11 cellular contexts compared by ENCODE assay signal in the genomic region with DNA sequence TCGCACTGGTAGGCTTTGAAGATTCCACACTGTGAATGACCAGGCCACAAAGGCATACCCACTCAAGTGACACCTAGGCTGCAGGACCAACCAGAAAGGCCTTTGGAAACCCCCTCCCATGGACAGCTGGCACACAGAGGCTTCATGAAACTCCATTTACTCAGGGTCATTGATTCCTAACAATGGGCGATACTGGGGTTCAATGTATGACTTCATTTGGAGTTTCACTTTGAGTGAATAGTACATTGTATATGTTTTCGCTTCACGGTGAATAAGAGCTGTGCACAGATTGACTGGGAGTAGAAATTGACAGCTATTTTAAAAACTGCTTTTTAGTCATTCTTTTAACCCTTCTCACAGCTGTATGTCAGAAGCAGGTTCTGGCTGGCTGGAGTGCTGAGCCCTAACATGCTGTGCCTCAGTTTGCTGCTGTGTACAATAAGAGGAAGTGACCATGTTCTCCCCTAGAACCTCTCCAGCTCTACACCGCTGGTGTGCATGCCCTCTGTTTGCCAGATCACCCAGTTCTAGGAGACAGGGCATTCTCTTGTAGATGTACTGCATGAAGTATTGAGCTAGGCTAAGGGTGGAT. TPM values are rescaled to one million over a fixed set of nuclear protein-coding genes. Genes with fewer than 3 reads are reported as not detected.
A peak's percentile ranks its signal among the peaks of the same experiment; 100 is the strongest.
DNase-seq lines count a peak whose midpoint lies in the region; ATAC-seq lines count a peak whose summit lies in the region.
"Had no signal": no experiment of that assay in that cellular context is flagged by ENCODE, and none has a peak within 500 bp of the region (broad histone marks: within the 10 kb centered on the region; RNA-seq: fewer than 3 reads in every experiment).

No MANE protein-coding gene starts in this region.

- H3K9me3 Mint-ChIP-seq in activated naive CD8-positive, alpha-beta T cell (ENCODE audit: low read depth) = peaks cover 14% of the 10 kb centered on the region
- peaks cover 14% of the 10 kb centered on the region for H3K9me3 Mint-ChIP-seq in activated naive CD8-positive, alpha-beta T cell treated with anti-CD3 and anti-CD28 coated beads for 36 hours
- H3K9me3 Mint-ChIP-seq in stimulated activated naive CD8-positive, alpha-beta T cell treated with anti-CD3 and anti-CD28 coated beads, Interleukin-15, amount 100 ng/mL, for 72 hours = peaks cover 16 to 30% of the 10 kb centered on the region in 2 donors

- H3K27ac Mint-ChIP-seq in activated naive CD8-positive, alpha-beta T cell = peak overlapping the region; percentile 81
- no peak overlapping the region for H3K27ac Mint-ChIP-seq in activated naive CD8-positive, alpha-beta T cell treated with anti-CD3 and anti-CD28 coated beads for 36 hours
- no peak overlapping the region for H3K27ac Mint-ChIP-seq in stimulated activated naive CD8-positive, alpha-beta T cell treated with anti-CD3 and anti-CD28 coated beads, Interleukin-15, amount 100 ng/mL, for 72 hours

- ATAC-seq in GM21723 (IDR thresholded peaks at IDR 0.05; ENCODE audit: unreplicated experiment) (peak; percentile 83), HG03354 (IDR thresholded peaks at IDR 0.05; ENCODE audit: poor library complexity, severe bottlenecking, unreplicated experiment) (peak; percentile 83)
- ATAC-seq in stimulated activated naive CD8-positive, alpha-beta T cell treated with anti-CD3 and anti-CD28 coated beads, Interleukin-15, amount 100 ng/mL, for 72 hours = peak; percentile 61

- no peak for DNase-seq in activated naive CD8-positive, alpha-beta T cell treated with anti-CD3 and anti-CD28 coated beads for 36 hours
- DNase-seq in stimulated activated naive CD8-positive, alpha-beta T cell treated with anti-CD3 and anti-CD28 coated beads, Interleukin-15, amount 100 ng/mL, for 72 hours = no peak
- DNase-seq in substantia nigra (lab: John Stamatoyannopoulos, UW) = no peak
- DNase-seq in occipital lobe (lab: John Stamatoyannopoulos, UW) = no peak
- no peak for DNase-seq in NCI-H1417 treated with DMSO at 0.1 percent for 48 hours (lab: John Stamatoyannopoulos, UW)
- DNase-seq: NCI-H69 had no signal

- H3K27me3 Mint-ChIP-seq in activated naive CD8-positive, alpha-beta T cell = no peaks in the 10 kb centered on the region
- H3K27me3 Mint-ChIP-seq in activated naive CD8-positive, alpha-beta T cell treated with anti-CD3 and anti-CD28 coated beads for 36 hours = no peaks in the 10 kb centered on the region
- H3K27me3 Mint-ChIP-seq in stimulated activated naive CD8-positive, alpha-beta T cell treated with anti-CD3 and anti-CD28 coated beads, Interleukin-15, amount 100 ng/mL, for 72 hours = no peaks in the 10 kb centered on the region

- peaks cover 13% of the 10 kb centered on the region for H3K36me3 Mint-ChIP-seq in activated naive CD8-positive, alpha-beta T cell
- H3K36me3 Mint-ChIP-seq in activated naive CD8-positive, alpha-beta T cell treated with anti-CD3 and anti-CD28 coated beads for 36 hours = no peaks in the 10 kb centered on the region

- H3K4me1 Mint-ChIP-seq in activated naive CD8-positive, alpha-beta T cell (ENCODE audit: low read depth) = peaks cover 46% of the 10 kb centered on the region
- H3K4me1 Mint-ChIP-seq in activated naive CD8-positive, alpha-beta T cell treated with anti-CD3 and anti-CD28 coated beads for 36 hours = peaks cover 32% of the 10 kb centered on the region
- peaks cover 42% of the 10 kb centered on the region for H3K4me1 Mint-ChIP-seq in stimulated activated naive CD8-positive, alpha-beta T cell treated with anti-CD3 and anti-CD28 coated beads, Interleukin-15, amount 100 ng/mL, for 72 hours

- no peak overlapping the region for H3K27ac ChIP-seq in substantia nigra (ENCODE audit: low read depth, low read length, poor library complexity, severe bottlenecking)

- H3K4me3 Mint-ChIP-seq in activated naive CD8-positive, alpha-beta T cell = no peak overlapping the region
- no peak overlapping the region for H3K4me3 Mint-ChIP-seq in activated naive CD8-positive, alpha-beta T cell treated with anti-CD3 and anti-CD28 coated beads for 36 hours
- no peak overlapping the region for H3K4me3 Mint-ChIP-seq in stimulated activated naive CD8-positive, alpha-beta T cell treated with anti-CD3 and anti-CD28 coated beads, Interleukin-15, amount 100 ng/mL, for 72 hours

RNA-seq across cellular contexts. Expression of gene CX3CR1, which starts 15.4 kb away (rescaled TPM):
- under 1 TPM; 0.08 to 0.25 TPM for total RNA-seq in activated naive CD8-positive, alpha-beta T cell treated with anti-CD3 and anti-CD28 coated beads for 36 hours
- 11.4 TPM for total RNA-seq in occipital lobe
- total RNA-seq: endothelial cell of umbilical vein, pulmonary artery endothelial cell had no signal

RNA-seq across cellular contexts. Expression of gene CCR8, which starts 34.2 kb away (rescaled TPM):
- total RNA-seq in activated naive CD8-positive, alpha-beta T cell treated with anti-CD3 and anti-CD28 coated beads for 36 hours = not detected
- total RNA-seq in occipital lobe = not detected
- total RNA-seq: endothelial cell of umbilical vein, pulmonary artery endothelial cell had no signal
